8 cellular contexts compared by ENCODE assay signal in genomic region chr13:45121421-45121820, GRCh38. TPM values are rescaled to one million over a fixed set of nuclear protein-coding genes. Genes with fewer than 3 reads are reported as not detected.
DNase-seq lines count a peak whose midpoint lies in the region; ATAC-seq and TF ChIP-seq lines count a peak whose summit lies in the region.

No MANE protein-coding gene starts in this region.

- peak; percentile 22 for DNase-seq in NCI-H748 (lab: John Stamatoyannopoulos, UW; ENCODE audit: unreplicated experiment)
- no peak for DNase-seq in NCI-H748 treated with DMSO at 0.1 percent for 48 hours (lab: John Stamatoyannopoulos, UW)
- no peak for DNase-seq in RWPE2 (ENCODE audit: low spot score)
- no peak for DNase-seq in right cardiac atrium
- DNase-seq in testis, result no peak
- DNase-seq in stimulated activated CD4-positive, alpha-beta T cell treated with anti-CD3 and anti-CD28 coated beads, Interleukin-4, amount 100 ng/mL, for 24 hours, result no peak
- DNase-seq in 8988T, result no peak

- H3K27me3 ChIP-seq in RWPE2 (ENCODE audit: insufficient read depth, poor library complexity, severe bottlenecking), result no peaks in the 10 kb centered on the region
- no peaks in the 10 kb centered on the region for H3K27me3 ChIP-seq in right cardiac atrium (ENCODE audit: control insufficient read depth, insufficient read depth)
- no peaks in the 10 kb centered on the region for H3K27me3 ChIP-seq in testis

- intact Hi-C loops in right cardiac atrium (cut with DNase I), result no loop called here
- intact Hi-C loops in testis (cut with DNase I; ENCODE audit: low total_unique reads), result no loop called here

- TF ChIP-seq CTCF in RWPE2 (IDR thresholded peaks at IDR 0.05; ENCODE audit: poor library complexity, severe bottlenecking) (peak; percentile 9), testis (IDR thresholded peaks at IDR 0.05) (no peak)

- WGBS in right cardiac atrium, result 25% methylated on average over 6 of the region's 6 CpGs
- WGBS in testis, 2 donors, result 13 to 19% methylated on average over 6 of the region's 6 CpGs

- H3K9me3 ChIP-seq in RWPE2 (ENCODE audit: severe bottlenecking) (no peaks in the 10 kb centered on the region), right cardiac atrium (ENCODE audit: control insufficient read depth, low read length) (no peaks in the 10 kb centered on the region), testis (no peaks in the 10 kb centered on the region)

- peak overlapping the region; percentile 62 for H3K27ac ChIP-seq in RWPE2 (ENCODE audit: poor library complexity, severe bottlenecking)
- H3K27ac ChIP-seq in right cardiac atrium (ENCODE audit: low read length), result no peak overlapping the region
- H3K27ac ChIP-seq in testis, result peak overlapping the region; percentile 67 to 87

- no peak for ATAC-seq in RWPE2 (ENCODE audit: low read depth)
- ATAC-seq in right cardiac atrium, result no peak
- no peak for ATAC-seq in GM18511 (IDR thresholded peaks at IDR 0.05; ENCODE audit: unreplicated experiment)

- no peak for TF ChIP-seq POLR2A in testis (IDR thresholded peaks at IDR 0.05)

- H3K36me3 ChIP-seq in RWPE2 (ENCODE audit: low read depth) (peaks cover 17% of the 10 kb centered on the region), testis (ENCODE audit: low read depth, missing control alignments) (no peaks in the 10 kb centered on the region)

- H3K4me1 ChIP-seq in RWPE2 (ENCODE audit: insufficient read depth, poor library complexity, severe bottlenecking) (peaks cover 14% of the 10 kb centered on the region), right cardiac atrium (ENCODE audit: control insufficient read depth, insufficient read depth, low read length) (no peaks in the 10 kb centered on the region), testis (peaks cover 19% of the 10 kb centered on the region)

- H3K4me3 ChIP-seq in RWPE2 (ENCODE audit: severe bottlenecking), result peak overlapping the region; percentile 84
- H3K4me3 ChIP-seq in right cardiac atrium (ENCODE audit: low read length), result peak overlapping the region; percentile 70
- H3K4me3 ChIP-seq in testis, result peak overlapping the region; percentile 88 to 91

RNA-seq across cellular contexts. Expression of gene GTF2F2, which starts 1.1 kb away (rescaled TPM):
- 10 to 100 TPM; 13.6 to 18.1 (median 16.2) TPM for total RNA-seq in right cardiac atrium
- 19.8 TPM for polyA plus RNA-seq in right cardiac atrium
- total RNA-seq in testis, result 10 to 100 TPM; 28.1 to 29.9 TPM
- polyA plus RNA-seq in testis (ENCODE audit: insufficient read depth, low read depth, low replicate concordance), result 19.0 TPM
